ENCODE assay signal across 1 cellular context in the genomic region with DNA sequence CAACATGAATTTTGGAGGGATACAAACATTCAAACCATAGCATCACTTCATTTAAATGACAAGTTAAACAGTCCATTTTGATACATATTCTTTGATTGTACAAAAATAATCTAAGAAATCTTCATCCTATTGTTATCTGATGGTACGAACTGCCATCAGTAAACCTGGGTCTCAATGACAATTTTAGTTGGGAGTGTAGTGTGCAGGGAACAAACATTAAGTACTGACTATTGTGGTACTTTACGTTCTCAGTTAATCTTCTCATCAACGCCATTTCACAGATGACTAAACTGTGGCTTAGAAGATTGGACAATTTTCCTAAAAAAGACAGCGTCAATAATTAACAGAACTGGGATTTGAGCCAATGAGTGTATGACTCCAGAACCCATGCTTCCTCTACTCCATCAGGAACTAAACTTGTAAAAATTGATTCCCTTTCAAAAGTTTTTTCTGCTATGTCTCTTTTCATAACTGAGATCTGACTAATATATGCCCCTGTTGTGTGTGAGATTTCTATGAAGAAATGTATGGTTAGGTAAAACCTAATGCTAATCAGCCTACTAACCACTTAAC.
TF ChIP-seq lines count a peak whose summit lies in the region.

No MANE protein-coding gene starts in this region.

TF ChIP-seq in HEK293, 187 proteins besides CTCF, POLR2A, EP300 and RAD21 (continued from another document):
- TF ChIP-seq ZNF692 (tag by site-specific recombination; IDR thresholded peaks at IDR 0.05) (no peak), FEZF1 (tag by site-specific recombination; IDR thresholded peaks at IDR 0.05) (0 out of 2 replicates have a peak, but pooled peaks have one; percentile 11)
TF ChIP-seq in HEK293: peak in this region for 3.
